In genomic region chr14:106507354-106507753, GRCh38 we compare ENCODE assay signal across 19 cellular contexts.
DNase-seq lines count a peak whose midpoint lies in the region; ATAC-seq and TF ChIP-seq lines count a peak whose summit lies in the region.
"Had no signal": no experiment of that assay in that cellular context is flagged by ENCODE, and none has a peak within 500 bp of the region (broad histone marks: within the 10 kb centered on the region; RNA-seq: fewer than 3 reads in every experiment).

No MANE protein-coding gene starts in this region.

- H3K27me3 ChIP-seq in Peyer's patch, result no peaks in the 10 kb centered on the region
- H3K27me3 ChIP-seq: adrenal gland, cardiac muscle cell, upper lobe of left lung had no signal

- no peaks in the 10 kb centered on the region for H3K9me3 ChIP-seq in Peyer's patch
- H3K9me3 ChIP-seq: adrenal gland, stomach, upper lobe of left lung had no signal

- TF ChIP-seq POLR2A in Peyer's patch (IDR thresholded peaks at IDR 0.05), result no peak

- peaks cover 66% of the 10 kb centered on the region for H3K4me1 Mint-ChIP-seq in activated T-cell treated with anti-CD3 and anti-CD28 coated beads, Interleukin-2, amount 50 U/mL, for 72 hours (ENCODE audit: low read depth)
- H3K4me1 Mint-ChIP-seq in activated naive CD8-positive, alpha-beta T cell treated with anti-CD3 and anti-CD28 coated beads, Interleukin-2, amount 10 ng/mL, durations not matched to agents 7 days and 5 days, result peaks cover 63% of the 10 kb centered on the region
- peaks cover 80% of the 10 kb centered on the region for H3K4me1 Mint-ChIP-seq in stimulated activated effector memory CD8-positive, alpha-beta T cell treated with anti-CD3 and anti-CD28 coated beads, Interleukin-12 subunit alpha, Interleukin-12 subunit beta, amount 100 ng/mL, for 72 hours

- ATAC-seq in activated T-cell treated with anti-CD3 and anti-CD28 coated beads, Interleukin-2, amount 50 U/mL, for 72 hours (replicated peaks in 1 of 2), result peak; percentile 77
- peak; percentile 18 for ATAC-seq in activated naive CD8-positive, alpha-beta T cell treated with anti-CD3 and anti-CD28 coated beads, Interleukin-2, amount 10 ng/mL, durations not matched to agents 7 days and 5 days (ENCODE audit: low read depth)
- ATAC-seq in stimulated activated effector memory CD8-positive, alpha-beta T cell treated with anti-CD3 and anti-CD28 coated beads, Interleukin-12 subunit alpha, Interleukin-12 subunit beta, amount 100 ng/mL, for 72 hours, result peak; percentile 83
- no peak for ATAC-seq in GM21619 (IDR thresholded peaks at IDR 0.05; ENCODE audit: unreplicated experiment)
- no peak for ATAC-seq in HG02759 (IDR thresholded peaks at IDR 0.05; ENCODE audit: unreplicated experiment)
- no peak for ATAC-seq in GM19455 (IDR thresholded peaks at IDR 0.05; ENCODE audit: unreplicated experiment)
- ATAC-seq: left lobe of liver had no signal

- H3K36me3 ChIP-seq in Peyer's patch, result no peaks in the 10 kb centered on the region
- H3K36me3 ChIP-seq: adrenal gland, cardiac muscle cell, stomach, upper lobe of left lung had no signal

- no peaks in the 10 kb centered on the region for H3K36me3 Mint-ChIP-seq in activated T-cell treated with anti-CD3 and anti-CD28 coated beads, Interleukin-2, amount 50 U/mL, for 72 hours (ENCODE audit: insufficient read depth in 2 of 2)
- H3K36me3 Mint-ChIP-seq in activated naive CD8-positive, alpha-beta T cell treated with anti-CD3 and anti-CD28 coated beads, Interleukin-2, amount 10 ng/mL, durations not matched to agents 7 days and 5 days, result peaks cover 3% of the 10 kb centered on the region
- H3K36me3 Mint-ChIP-seq in stimulated activated effector memory CD8-positive, alpha-beta T cell treated with anti-CD3 and anti-CD28 coated beads, Interleukin-12 subunit alpha, Interleukin-12 subunit beta, amount 100 ng/mL, for 72 hours, result no peaks in the 10 kb centered on the region

- peak overlapping the region; percentile 44 to 74 (median 54) for H3K27ac ChIP-seq in Peyer's patch
- H3K27ac ChIP-seq: adrenal gland, cardiac muscle cell, HL-60, upper lobe of left lung had no signal

- no peaks in the 10 kb centered on the region for H3K27me3 Mint-ChIP-seq in activated T-cell treated with anti-CD3 and anti-CD28 coated beads, Interleukin-2, amount 50 U/mL, for 72 hours (ENCODE audit: low read depth)
- H3K27me3 Mint-ChIP-seq in activated naive CD8-positive, alpha-beta T cell treated with anti-CD3 and anti-CD28 coated beads, Interleukin-2, amount 10 ng/mL, durations not matched to agents 7 days and 5 days, result peaks cover 2% of the 10 kb centered on the region

- peak; percentile 35 to 37 for DNase-seq in activated T-cell treated with anti-CD3 and anti-CD28 coated beads, Interleukin-2, amount 50 U/mL, for 72 hours
- no peak for DNase-seq in activated T-cell treated with anti-CD3 and anti-CD28 coated beads, Interleukin-2, amount 50 U/mL, for 48 hours
- DNase-seq in Peyer's patch, result no peak
- no peak for DNase-seq in activated naive CD8-positive, alpha-beta T cell treated with anti-CD3 and anti-CD28 coated beads, Interleukin-2, amount 10 ng/mL, durations not matched to agents 7 days and 5 days
- DNase-seq in stimulated activated effector memory CD8-positive, alpha-beta T cell treated with anti-CD3 and anti-CD28 coated beads, Interleukin-12 subunit alpha, Interleukin-12 subunit beta, amount 100 ng/mL, for 72 hours (ENCODE audit: low spot score in 2 of 2), result no peak
- DNase-seq: adrenal gland; effector CD8-positive, alpha-beta T cell; H7; IMR-90; NCI-H1930; NCI-H446 treated with DMSO at 0.1 percent for 48 hours; stomach had no signal

- H3K4me3 ChIP-seq in Peyer's patch, result no peak overlapping the region
- H3K4me3 ChIP-seq: adrenal gland, cardiac muscle cell, stomach, upper lobe of left lung had no signal

- no peak for TF ChIP-seq CTCF in Peyer's patch (IDR thresholded peaks at IDR 0.05)

- H3K4me3 Mint-ChIP-seq in activated T-cell treated with anti-CD3 and anti-CD28 coated beads, Interleukin-2, amount 50 U/mL, for 72 hours, result peak overlapping the region; percentile 52 to 64
- peak overlapping the region; percentile 80 for H3K4me3 Mint-ChIP-seq in activated naive CD8-positive, alpha-beta T cell treated with anti-CD3 and anti-CD28 coated beads, Interleukin-2, amount 10 ng/mL, durations not matched to agents 7 days and 5 days
- peak overlapping the region; percentile 62 for H3K4me3 Mint-ChIP-seq in stimulated activated effector memory CD8-positive, alpha-beta T cell treated with anti-CD3 and anti-CD28 coated beads, Interleukin-12 subunit alpha, Interleukin-12 subunit beta, amount 100 ng/mL, for 72 hours

- no peaks in the 10 kb centered on the region for H3K9me3 Mint-ChIP-seq in activated T-cell treated with anti-CD3 and anti-CD28 coated beads, Interleukin-2, amount 50 U/mL, for 72 hours
- H3K9me3 Mint-ChIP-seq in activated naive CD8-positive, alpha-beta T cell treated with anti-CD3 and anti-CD28 coated beads, Interleukin-2, amount 10 ng/mL, durations not matched to agents 7 days and 5 days, result no peaks in the 10 kb centered on the region
- no peaks in the 10 kb centered on the region for H3K9me3 Mint-ChIP-seq in stimulated activated effector memory CD8-positive, alpha-beta T cell treated with anti-CD3 and anti-CD28 coated beads, Interleukin-12 subunit alpha, Interleukin-12 subunit beta, amount 100 ng/mL, for 72 hours

- H3K27ac Mint-ChIP-seq in activated T-cell treated with anti-CD3 and anti-CD28 coated beads, Interleukin-2, amount 50 U/mL, for 72 hours, result no peak overlapping the region
- H3K27ac Mint-ChIP-seq in activated naive CD8-positive, alpha-beta T cell treated with anti-CD3 and anti-CD28 coated beads, Interleukin-2, amount 10 ng/mL, durations not matched to agents 7 days and 5 days, result peak overlapping the region; percentile 92
- H3K27ac Mint-ChIP-seq in stimulated activated effector memory CD8-positive, alpha-beta T cell treated with anti-CD3 and anti-CD28 coated beads, Interleukin-12 subunit alpha, Interleukin-12 subunit beta, amount 100 ng/mL, for 72 hours, result peak overlapping the region; percentile 62

- no peaks in the 10 kb centered on the region for H3K4me1 ChIP-seq in Peyer's patch
- H3K4me1 ChIP-seq: adrenal gland, stomach, upper lobe of left lung had no signal

- POLR2A ChIA-PET in activated naive CD8-positive, alpha-beta T cell treated with anti-CD3 and anti-CD28 coated beads, Interleukin-2, amount 10 ng/mL, durations not matched to agents 7 days and 5 days (lab: Charles Lee), result interaction anchor here (1.1 to 1.7 kb wide), 5 partner anchors 13 to 30 kb away, joined by 3 to 6 read pairs (median 3); no protein-coding TSS in a partner anchor

Comparison
In these comparisons a context has a peak if more than half of its experiments do, and no peak if none do; other contexts are left out.
1. DNase-seq: peak in activated T-cell treated with anti-CD3 and anti-CD28 coated beads, Interleukin-2, amount 50 U/mL, for 72 hours (2 of 2); none in activated T-cell treated with anti-CD3 and anti-CD28 coated beads, Interleukin-2, amount 50 U/mL, for 48 hours (0 of 2), Peyer's patch (0 of 3), activated naive CD8-positive, alpha-beta T cell treated with anti-CD3 and anti-CD28 coated beads, Interleukin-2, amount 10 ng/mL, durations not matched to agents 7 days and 5 days (single experiment) and stimulated activated effector memory CD8-positive, alpha-beta T cell treated with anti-CD3 and anti-CD28 coated beads, Interleukin-12 subunit alpha, Interleukin-12 subunit beta, amount 100 ng/mL, for 72 hours (0 of 2).
2. ATAC-seq: peak in activated T-cell treated with anti-CD3 and anti-CD28 coated beads, Interleukin-2, amount 50 U/mL, for 72 hours (2 of 2), activated naive CD8-positive, alpha-beta T cell treated with anti-CD3 and anti-CD28 coated beads, Interleukin-2, amount 10 ng/mL, durations not matched to agents 7 days and 5 days (single experiment) and stimulated activated effector memory CD8-positive, alpha-beta T cell treated with anti-CD3 and anti-CD28 coated beads, Interleukin-12 subunit alpha, Interleukin-12 subunit beta, amount 100 ng/mL, for 72 hours (single experiment); none in GM21619 (single experiment), HG02759 (single experiment) and GM19455 (single experiment).
3. Peak in every context shown above with its lines, with median percentiles within 50 percentile points of each other: H3K4me3 Mint-ChIP-seq.